Comparison of ENCODE assay signal across 17 cellular contexts in genomic region chr12:120134307-120134980, GRCh38.
"Had no signal": no experiment of that assay in that cellular context is flagged by ENCODE, and none has a peak within 500 bp of the region (broad histone marks: within the 10 kb centered on the region; RNA-seq: fewer than 3 reads in every experiment).

No MANE protein-coding gene starts in this region.

- ATAC-seq: activated naive CD8-positive, alpha-beta T cell treated with anti-CD3 and anti-CD28 coated beads, Interleukin-2, amount 50 U/mL, for 24 hours; activated T-cell treated with anti-CD3 and anti-CD28 coated beads, Interleukin-2, amount 50 U/mL, for 4 hours; left lobe of liver had no signal

- DNase-seq: activated CD4-positive, alpha-beta T cell treated with anti-CD3 and anti-CD28 coated beads, Interleukin-2, amount 50 U/mL, for 1 hour; activated CD8-positive, alpha-beta memory T cell treated with anti-CD3 and anti-CD28 coated beads, Interleukin-2, amount 50 U/mL, for 4 hours; activated naive CD4-positive, alpha-beta T cell treated with anti-CD3 and anti-CD28 coated beads for 36 hours; activated naive CD8-positive, alpha-beta T cell treated with anti-CD3 and anti-CD28 coated beads, Interleukin-2, amount 50 U/mL, for 24 hours; activated T-cell treated with anti-CD3 and anti-CD28 coated beads, Interleukin-2, amount 50 U/mL, for 4 hours; anterior cingulate cortex; caudate nucleus; colonic mucosa; midbrain; stimulated activated CD4-positive, alpha-beta T cell treated with anti-CD3 and anti-CD28 coated beads, Interleukin-2, amount 100 ng/mL, for 24 hours; T-helper 9 cell had no signal

- H3K9me3 ChIP-seq: colonic mucosa, prostate gland, right atrium auricular region, tibial nerve had no signal

- H3K4me3 ChIP-seq: colonic mucosa, prostate gland, right atrium auricular region, tibial nerve had no signal

- H3K4me1 Mint-ChIP-seq: brain had no signal

- H3K4me3 Mint-ChIP-seq: activated naive CD4-positive, alpha-beta T cell treated with anti-CD3 and anti-CD28 coated beads for 36 hours; activated naive CD8-positive, alpha-beta T cell treated with anti-CD3 and anti-CD28 coated beads, Interleukin-2, amount 50 U/mL, for 24 hours; activated T-cell treated with anti-CD3 and anti-CD28 coated beads, Interleukin-2, amount 50 U/mL, for 4 hours; brain; stimulated activated naive CD8-positive, alpha-beta T cell treated with anti-CD3 and anti-CD28 coated beads, Interleukin-15, Interleukin-2, amounts not matched to agents 100 ng/mL and 50 ng/mL, for 24 hours had no signal

- H3K9me3 Mint-ChIP-seq: activated naive CD4-positive, alpha-beta T cell treated with anti-CD3 and anti-CD28 coated beads for 36 hours; activated naive CD8-positive, alpha-beta T cell treated with anti-CD3 and anti-CD28 coated beads, Interleukin-2, amount 50 U/mL, for 24 hours; activated T-cell treated with anti-CD3 and anti-CD28 coated beads, Interleukin-2, amount 50 U/mL, for 4 hours; brain; stimulated activated naive CD8-positive, alpha-beta T cell treated with anti-CD3 and anti-CD28 coated beads, Interleukin-15, Interleukin-2, amounts not matched to agents 100 ng/mL and 50 ng/mL, for 24 hours had no signal

- H3K27ac Mint-ChIP-seq: activated naive CD4-positive, alpha-beta T cell treated with anti-CD3 and anti-CD28 coated beads for 36 hours; activated naive CD8-positive, alpha-beta T cell treated with anti-CD3 and anti-CD28 coated beads, Interleukin-2, amount 50 U/mL, for 24 hours; brain; stimulated activated naive CD8-positive, alpha-beta T cell treated with anti-CD3 and anti-CD28 coated beads, Interleukin-15, Interleukin-2, amounts not matched to agents 100 ng/mL and 50 ng/mL, for 24 hours had no signal

- H3K27me3 Mint-ChIP-seq: activated naive CD8-positive, alpha-beta T cell treated with anti-CD3 and anti-CD28 coated beads, Interleukin-2, amount 50 U/mL, for 24 hours; brain; stimulated activated naive CD8-positive, alpha-beta T cell treated with anti-CD3 and anti-CD28 coated beads, Interleukin-15, Interleukin-2, amounts not matched to agents 100 ng/mL and 50 ng/mL, for 24 hours had no signal

- H3K27me3 ChIP-seq: colonic mucosa, right atrium auricular region, tibial nerve had no signal

- H3K4me1 ChIP-seq: colonic mucosa, prostate gland, tibial nerve had no signal

- H3K27ac ChIP-seq: colonic mucosa, prostate gland, right atrium auricular region, tibial nerve had no signal
